Comparison of ENCODE assay signal across 1 cellular context in the genomic region with DNA sequence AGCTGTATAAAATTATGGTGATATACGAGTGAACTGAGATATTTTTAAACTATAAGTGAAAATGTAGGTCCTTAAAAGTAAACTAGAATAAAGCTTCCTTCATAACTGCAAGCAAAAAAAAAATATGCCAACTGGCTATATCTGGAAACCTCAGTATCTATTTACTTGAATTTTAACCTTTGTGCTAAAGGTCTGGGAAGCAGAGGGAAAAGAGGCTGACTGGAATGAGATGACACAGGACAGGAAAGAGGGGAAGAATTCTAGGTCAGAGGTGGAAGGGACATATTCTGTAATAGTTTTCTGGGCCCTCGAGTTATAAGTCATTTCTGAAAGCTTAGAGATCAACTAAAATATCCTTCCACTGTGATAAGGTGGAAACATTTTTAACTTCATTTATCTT.
A peak's percentile ranks its signal among the peaks of the same experiment; 100 is the strongest.
TF ChIP-seq lines count a peak whose summit lies in the region.

No MANE protein-coding gene starts in this region.

TF ChIP-seq in HepG2, 621 proteins besides CTCF, POLR2A, EP300 and RAD21 (continued from another document and continues in another):
- TF ChIP-seq, protein P1, sequence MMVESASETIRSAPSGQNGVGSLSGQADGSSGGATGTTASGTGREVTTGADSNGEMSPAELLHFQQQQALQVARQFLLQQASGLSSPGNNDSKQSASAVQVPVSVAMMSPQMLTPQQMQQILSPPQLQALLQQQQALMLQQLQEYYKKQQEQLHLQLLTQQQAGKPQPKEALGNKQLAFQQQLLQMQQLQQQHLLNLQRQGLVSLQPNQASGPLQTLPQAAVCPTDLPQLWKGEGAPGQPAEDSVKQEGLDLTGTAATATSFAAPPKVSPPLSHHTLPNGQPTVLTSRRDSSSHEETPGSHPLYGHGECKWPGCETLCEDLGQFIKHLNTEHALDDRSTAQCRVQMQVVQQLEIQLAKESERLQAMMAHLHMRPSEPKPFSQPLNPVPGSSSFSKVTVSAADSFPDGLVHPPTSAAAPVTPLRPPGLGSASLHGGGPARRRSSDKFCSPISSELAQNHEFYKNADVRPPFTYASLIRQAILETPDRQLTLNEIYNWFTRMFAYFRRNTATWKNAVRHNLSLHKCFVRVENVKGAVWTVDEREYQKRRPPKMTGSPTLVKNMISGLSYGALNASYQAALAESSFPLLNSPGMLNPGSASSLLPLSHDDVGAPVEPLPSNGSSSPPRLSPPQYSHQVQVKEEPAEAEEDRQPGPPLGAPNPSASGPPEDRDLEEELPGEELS (CRISPR knock-in tag; IDR thresholded peaks at IDR 0.05), result 0 out of 2 replicates have a peak, but pooled peaks have one; percentile 11
- TF ChIP-seq NFKBIZ (CRISPR knock-in tag; IDR thresholded peaks at IDR 0.05) (no peak), TBL1XR1 (IDR thresholded peaks at IDR 0.05; ENCODE audit: borderline replicate concordance, low read length, partially characterized antibody) (peak; percentile 23), ZNF383 (CRISPR knock-in tag; IDR thresholded peaks at IDR 0.05; ENCODE audit: borderline replicate concordance) (no peak), ZNF138 (CRISPR knock-in tag; IDR thresholded peaks at IDR 0.05; ENCODE audit: low read depth) (no peak), BCL6 (CRISPR knock-in tag; IDR thresholded peaks at IDR 0.05) (peak; percentile 58; the same call in 1 of the 2 replicates), ELF3 (CRISPR knock-in tag; IDR thresholded peaks at IDR 0.05) (peak; percentile 75), ZFYVE20 (CRISPR knock-in tag; IDR thresholded peaks at IDR 0.05; ENCODE audit: borderline replicate concordance, low read depth) (no peak), TBX3 (IDR thresholded peaks at IDR 0.05; ENCODE audit: borderline replicate concordance) (no peak), SOX6 (IDR thresholded peaks at IDR 0.05) (no peak), SOX6 (CRISPR knock-in tag; IDR thresholded peaks at IDR 0.05) (peak; percentile 49; the same call in 1 of the 2 replicates), IRF2 (CRISPR knock-in tag; IDR thresholded peaks at IDR 0.05) (0 out of 2 replicates have a peak, but pooled peaks have one; percentile 27), TEAD3 (CRISPR knock-in tag; optimal IDR thresholded peaks at IDR 0.05; ENCODE audit: borderline replicate concordance) (peak; percentile 70), ZNF816 (CRISPR knock-in tag; IDR thresholded peaks at IDR 0.05; ENCODE audit: borderline replicate concordance) (0 out of 2 replicates have a peak, but pooled peaks have one; percentile 30), TARDBP (CRISPR knock-in tag; IDR thresholded peaks at IDR 0.05) (no peak; the same call in 1 of the 2 replicates), ZNF878 (CRISPR knock-in tag; IDR thresholded peaks at IDR 0.05) (peak; percentile 63; the same call in 1 of the 2 replicates), FOXP1 (IDR thresholded peaks at IDR 0.05) (no peak), FOXP1 (CRISPR knock-in tag; IDR thresholded peaks at IDR 0.05) (peak; percentile 69; the same call in 1 of the 2 replicates), GABPA (IDR thresholded peaks at IDR 0.05; ENCODE audit: low read depth, low read length) (no peak), GABPA (CRISPR knock-in tag; IDR thresholded peaks at IDR 0.05; ENCODE audit: low read depth) (peak; percentile 33; the same call in 1 of the 2 replicates), RCOR2 (CRISPR knock-in tag; IDR thresholded peaks at IDR 0.05) (peak; percentile 83), NR2F2 (IDR thresholded peaks at IDR 0.05; ENCODE audit: borderline replicate concordance, low read depth) (peak; percentile 55), POGZ (CRISPR knock-in tag; IDR thresholded peaks at IDR 0.05) (peak; percentile 88), ZNF33A (CRISPR knock-in tag; IDR thresholded peaks at IDR 0.05; ENCODE audit: borderline replicate concordance) (no peak), MIXL1 (CRISPR knock-in tag; IDR thresholded peaks at IDR 0.05) (peak; percentile 90), NFATC3 (CRISPR knock-in tag; IDR thresholded peaks at IDR 0.05) (no peak), FOXJ3 (CRISPR knock-in tag; IDR thresholded peaks at IDR 0.05; ENCODE audit: borderline replicate concordance) (peak; percentile 26; the same call in 1 of the 2 replicates), ERF (CRISPR knock-in tag; IDR thresholded peaks at IDR 0.05) (0 out of 2 replicates have a peak, but pooled peaks have one; percentile 32), HNF4A (CRISPR knock-in tag; IDR thresholded peaks at IDR 0.05) (peak; percentile 91), ZNF703 (CRISPR knock-in tag; IDR thresholded peaks at IDR 0.05; ENCODE audit: borderline replicate concordance) (no peak), PHF21A (CRISPR knock-in tag; IDR thresholded peaks at IDR 0.05) (peak; percentile 35; the same call in 1 of the 2 replicates), ZNF720 (CRISPR knock-in tag; IDR thresholded peaks at IDR 0.05) (no peak), SAP130 (CRISPR knock-in tag; IDR thresholded peaks at IDR 0.05; ENCODE audit: low read depth) (peak; percentile 54), KDM3A (CRISPR knock-in tag; IDR thresholded peaks at IDR 0.05; ENCODE audit: low read depth) (0 out of 2 replicates have a peak, but pooled peaks have one; percentile 35), ZMYM2 (CRISPR knock-in tag; IDR thresholded peaks at IDR 0.05) (0 out of 2 replicates have a peak, but pooled peaks have one; percentile 51), MEIS2 (CRISPR knock-in tag; IDR thresholded peaks at IDR 0.05) (no peak), ZNF547 (CRISPR knock-in tag; IDR thresholded peaks at IDR 0.05) (no peak), SOX13 (IDR thresholded peaks at IDR 0.05) (no peak), SOX13 (CRISPR knock-in tag; conservative IDR thresholded peaks at IDR 0.05 in 1 of 2, IDR thresholded peaks at IDR 0.05 in 1 of 2) (peak in 1 of 2 experiments; percentile 45; a peak in 1 of 4 replicates), ATF1 (CRISPR knock-in tag; IDR thresholded peaks at IDR 0.05) (peak; percentile 44; the same call in 1 of the 2 replicates), SIX1 (CRISPR knock-in tag; IDR thresholded peaks at IDR 0.05; ENCODE audit: borderline replicate concordance) (0 out of 2 replicates have a peak, but pooled peaks have one; percentile 12), ZNF343 (CRISPR knock-in tag; IDR thresholded peaks at IDR 0.05) (no peak), MTF1 (CRISPR knock-in tag; IDR thresholded peaks at IDR 0.05) (no peak), SALL1 (CRISPR knock-in tag; IDR thresholded peaks at IDR 0.05) (peak; percentile 64; the same call in 1 of the 2 replicates), ZNF850 (CRISPR knock-in tag; conservative IDR thresholded peaks at IDR 0.05) (no peak)
- TF ChIP-seq, protein P2, sequence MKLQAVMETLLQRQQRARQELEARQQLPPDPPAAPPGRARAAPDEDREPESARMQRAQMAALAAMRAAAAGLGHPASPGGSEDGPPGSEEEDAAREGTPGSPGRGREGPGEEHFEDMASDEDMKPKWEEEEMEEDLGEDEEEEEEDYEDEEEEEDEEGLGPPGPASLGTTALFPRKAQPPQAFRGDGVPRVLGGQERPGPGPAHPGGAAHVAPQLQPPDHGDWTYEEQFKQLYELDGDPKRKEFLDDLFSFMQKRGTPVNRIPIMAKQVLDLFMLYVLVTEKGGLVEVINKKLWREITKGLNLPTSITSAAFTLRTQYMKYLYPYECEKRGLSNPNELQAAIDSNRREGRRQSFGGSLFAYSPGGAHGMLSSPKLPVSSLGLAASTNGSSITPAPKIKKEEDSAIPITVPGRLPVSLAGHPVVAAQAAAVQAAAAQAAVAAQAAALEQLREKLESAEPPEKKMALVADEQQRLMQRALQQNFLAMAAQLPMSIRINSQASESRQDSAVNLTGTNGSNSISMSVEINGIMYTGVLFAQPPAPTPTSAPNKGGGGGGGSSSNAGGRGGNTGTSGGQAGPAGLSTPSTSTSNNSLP (IDR thresholded peaks at IDR 0.05; ENCODE audit: low read depth, low read length), result 0 out of 2 replicates have a peak, but pooled peaks have one; percentile 31
- TF ChIP-seq, protein P3, sequence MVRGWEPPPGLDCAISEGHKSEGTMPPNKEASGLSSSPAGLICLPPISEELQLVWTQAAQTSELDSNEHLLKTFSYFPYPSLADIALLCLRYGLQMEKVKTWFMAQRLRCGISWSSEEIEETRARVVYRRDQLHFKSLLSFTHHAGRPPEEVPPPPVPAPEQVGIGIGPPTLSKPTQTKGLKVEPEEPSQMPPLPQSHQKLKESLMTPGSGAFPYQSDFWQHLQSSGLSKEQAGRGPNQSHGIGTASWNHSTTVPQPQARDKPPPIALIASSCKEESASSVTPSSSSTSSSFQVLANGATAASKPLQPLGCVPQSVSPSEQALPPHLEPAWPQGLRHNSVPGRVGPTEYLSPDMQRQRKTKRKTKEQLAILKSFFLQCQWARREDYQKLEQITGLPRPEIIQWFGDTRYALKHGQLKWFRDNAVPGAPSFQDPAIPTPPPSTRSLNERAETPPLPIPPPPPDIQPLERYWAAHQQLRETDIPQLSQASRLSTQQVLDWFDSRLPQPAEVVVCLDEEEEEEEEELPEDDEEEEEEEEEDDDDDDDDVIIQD (CRISPR knock-in tag; IDR thresholded peaks at IDR 0.05; ENCODE audit: low read depth), result peak; percentile 99
- TF ChIP-seq, protein P4, sequence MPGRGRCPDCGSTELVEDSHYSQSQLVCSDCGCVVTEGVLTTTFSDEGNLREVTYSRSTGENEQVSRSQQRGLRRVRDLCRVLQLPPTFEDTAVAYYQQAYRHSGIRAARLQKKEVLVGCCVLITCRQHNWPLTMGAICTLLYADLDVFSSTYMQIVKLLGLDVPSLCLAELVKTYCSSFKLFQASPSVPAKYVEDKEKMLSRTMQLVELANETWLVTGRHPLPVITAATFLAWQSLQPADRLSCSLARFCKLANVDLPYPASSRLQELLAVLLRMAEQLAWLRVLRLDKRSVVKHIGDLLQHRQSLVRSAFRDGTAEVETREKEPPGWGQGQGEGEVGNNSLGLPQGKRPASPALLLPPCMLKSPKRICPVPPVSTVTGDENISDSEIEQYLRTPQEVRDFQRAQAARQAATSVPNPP (CRISPR knock-in tag; IDR thresholded peaks at IDR 0.05), result no peak
- TF ChIP-seq, protein P5, sequence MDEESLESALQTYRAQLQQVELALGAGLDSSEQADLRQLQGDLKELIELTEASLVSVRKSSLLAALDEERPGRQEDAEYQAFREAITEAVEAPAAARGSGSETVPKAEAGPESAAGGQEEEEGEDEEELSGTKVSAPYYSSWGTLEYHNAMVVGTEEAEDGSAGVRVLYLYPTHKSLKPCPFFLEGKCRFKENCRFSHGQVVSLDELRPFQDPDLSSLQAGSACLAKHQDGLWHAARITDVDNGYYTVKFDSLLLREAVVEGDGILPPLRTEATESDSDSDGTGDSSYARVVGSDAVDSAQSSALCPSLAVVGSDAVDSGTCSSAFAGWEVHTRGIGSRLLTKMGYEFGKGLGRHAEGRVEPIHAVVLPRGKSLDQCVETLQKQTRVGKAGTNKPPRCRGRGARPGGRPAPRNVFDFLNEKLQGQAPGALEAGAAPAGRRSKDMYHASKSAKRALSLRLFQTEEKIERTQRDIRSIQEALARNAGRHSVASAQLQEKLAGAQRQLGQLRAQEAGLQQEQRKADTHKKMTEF (CRISPR knock-in tag; IDR thresholded peaks at IDR 0.05), result 0 out of 2 replicates have a peak, but pooled peaks have one; percentile 48
- TF ChIP-seq, protein P6, sequence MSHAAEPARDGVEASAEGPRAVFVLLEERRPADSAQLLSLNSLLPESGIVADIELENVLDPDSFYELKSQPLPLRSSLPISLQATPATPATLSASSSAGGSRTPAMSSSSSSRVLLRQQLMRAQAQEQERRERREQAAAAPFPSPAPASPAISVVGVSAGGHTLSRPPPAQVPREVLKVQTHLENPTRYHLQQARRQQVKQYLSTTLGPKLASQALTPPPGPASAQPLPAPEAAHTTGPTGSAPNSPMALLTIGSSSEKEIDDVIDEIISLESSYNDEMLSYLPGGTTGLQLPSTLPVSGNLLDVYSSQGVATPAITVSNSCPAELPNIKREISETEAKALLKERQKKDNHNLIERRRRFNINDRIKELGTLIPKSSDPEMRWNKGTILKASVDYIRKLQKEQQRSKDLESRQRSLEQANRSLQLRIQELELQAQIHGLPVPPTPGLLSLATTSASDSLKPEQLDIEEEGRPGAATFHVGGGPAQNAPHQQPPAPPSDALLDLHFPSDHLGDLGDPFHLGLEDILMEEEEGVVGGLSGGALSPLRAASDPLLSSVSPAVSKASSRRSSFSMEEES (CRISPR knock-in tag; IDR thresholded peaks at IDR 0.05), result peak; percentile 30; the same call in 1 of the 2 replicates
- TF ChIP-seq, protein P7, sequence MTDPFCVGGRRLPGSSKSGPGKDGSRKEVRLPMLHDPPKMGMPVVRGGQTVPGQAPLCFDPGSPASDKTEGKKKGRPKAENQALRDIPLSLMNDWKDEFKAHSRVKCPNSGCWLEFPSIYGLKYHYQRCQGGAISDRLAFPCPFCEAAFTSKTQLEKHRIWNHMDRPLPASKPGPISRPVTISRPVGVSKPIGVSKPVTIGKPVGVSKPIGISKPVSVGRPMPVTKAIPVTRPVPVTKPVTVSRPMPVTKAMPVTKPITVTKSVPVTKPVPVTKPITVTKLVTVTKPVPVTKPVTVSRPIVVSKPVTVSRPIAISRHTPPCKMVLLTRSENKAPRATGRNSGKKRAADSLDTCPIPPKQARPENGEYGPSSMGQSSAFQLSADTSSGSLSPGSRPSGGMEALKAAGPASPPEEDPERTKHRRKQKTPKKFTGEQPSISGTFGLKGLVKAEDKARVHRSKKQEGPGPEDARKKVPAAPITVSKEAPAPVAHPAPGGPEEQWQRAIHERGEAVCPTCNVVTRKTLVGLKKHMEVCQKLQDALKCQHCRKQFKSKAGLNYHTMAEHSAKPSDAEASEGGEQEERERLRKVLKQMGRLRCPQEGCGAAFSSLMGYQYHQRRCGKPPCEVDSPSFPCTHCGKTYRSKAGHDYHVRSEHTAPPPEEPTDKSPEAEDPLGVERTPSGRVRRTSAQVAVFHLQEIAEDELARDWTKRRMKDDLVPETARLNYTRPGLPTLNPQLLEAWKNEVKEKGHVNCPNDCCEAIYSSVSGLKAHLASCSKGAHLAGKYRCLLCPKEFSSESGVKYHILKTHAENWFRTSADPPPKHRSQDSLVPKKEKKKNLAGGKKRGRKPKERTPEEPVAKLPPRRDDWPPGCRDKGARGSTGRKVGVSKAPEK (CRISPR knock-in tag; IDR thresholded peaks at IDR 0.05; ENCODE audit: borderline replicate concordance), result no peak
- TF ChIP-seq, protein P8, sequence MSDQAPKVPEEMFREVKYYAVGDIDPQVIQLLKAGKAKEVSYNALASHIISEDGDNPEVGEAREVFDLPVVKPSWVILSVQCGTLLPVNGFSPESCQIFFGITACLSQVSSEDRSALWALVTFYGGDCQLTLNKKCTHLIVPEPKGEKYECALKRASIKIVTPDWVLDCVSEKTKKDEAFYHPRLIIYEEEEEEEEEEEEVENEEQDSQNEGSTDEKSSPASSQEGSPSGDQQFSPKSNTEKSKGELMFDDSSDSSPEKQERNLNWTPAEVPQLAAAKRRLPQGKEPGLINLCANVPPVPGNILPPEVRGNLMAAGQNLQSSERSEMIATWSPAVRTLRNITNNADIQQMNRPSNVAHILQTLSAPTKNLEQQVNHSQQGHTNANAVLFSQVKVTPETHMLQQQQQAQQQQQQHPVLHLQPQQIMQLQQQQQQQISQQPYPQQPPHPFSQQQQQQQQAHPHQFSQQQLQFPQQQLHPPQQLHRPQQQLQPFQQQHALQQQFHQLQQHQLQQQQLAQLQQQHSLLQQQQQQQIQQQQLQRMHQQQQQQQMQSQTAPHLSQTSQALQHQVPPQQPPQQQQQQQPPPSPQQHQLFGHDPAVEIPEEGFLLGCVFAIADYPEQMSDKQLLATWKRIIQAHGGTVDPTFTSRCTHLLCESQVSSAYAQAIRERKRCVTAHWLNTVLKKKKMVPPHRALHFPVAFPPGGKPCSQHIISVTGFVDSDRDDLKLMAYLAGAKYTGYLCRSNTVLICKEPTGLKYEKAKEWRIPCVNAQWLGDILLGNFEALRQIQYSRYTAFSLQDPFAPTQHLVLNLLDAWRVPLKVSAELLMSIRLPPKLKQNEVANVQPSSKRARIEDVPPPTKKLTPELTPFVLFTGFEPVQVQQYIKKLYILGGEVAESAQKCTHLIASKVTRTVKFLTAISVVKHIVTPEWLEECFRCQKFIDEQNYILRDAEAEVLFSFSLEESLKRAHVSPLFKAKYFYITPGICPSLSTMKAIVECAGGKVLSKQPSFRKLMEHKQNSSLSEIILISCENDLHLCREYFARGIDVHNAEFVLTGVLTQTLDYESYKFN (CRISPR knock-in tag; conservative IDR thresholded peaks at IDR 0.05), result peak; percentile 84
